10 cellular contexts compared by ENCODE assay signal in the genomic region with DNA sequence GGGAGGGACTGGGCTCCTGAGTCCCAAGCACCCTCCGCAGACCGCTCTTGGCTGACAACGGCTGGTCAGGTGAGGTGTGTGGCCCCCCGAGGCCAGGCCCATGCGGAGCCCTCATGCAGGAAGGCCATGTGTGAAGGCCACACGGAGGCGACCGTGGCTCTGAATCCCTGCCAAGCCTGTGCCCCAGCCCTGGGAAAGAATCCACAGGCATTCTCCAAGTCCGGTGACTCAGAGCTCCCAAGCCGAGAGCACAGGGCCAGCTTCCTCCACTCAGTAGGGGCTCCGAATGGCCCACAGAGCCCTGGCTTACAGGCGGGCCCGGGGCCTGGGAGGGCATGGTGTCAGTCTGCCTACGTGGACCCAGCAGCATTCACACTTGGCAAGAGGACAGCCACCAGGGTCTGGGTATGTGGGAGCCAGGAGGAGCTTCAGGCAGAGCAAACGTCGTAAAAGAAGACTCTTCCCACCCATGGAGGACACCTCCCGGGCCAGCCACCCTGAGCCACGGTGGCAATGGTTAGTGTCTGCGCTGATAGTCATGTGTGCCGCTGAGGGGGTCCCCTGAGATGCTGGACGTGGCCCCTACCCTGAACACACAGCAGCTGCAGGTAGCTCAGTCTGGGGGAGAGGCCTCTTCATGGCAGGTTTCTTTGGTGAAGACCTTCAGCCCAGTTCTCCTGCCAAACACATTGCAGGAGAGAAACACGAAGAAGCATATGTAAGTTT.
DNase-seq lines count a peak whose midpoint lies in the region; ATAC-seq, FAIRE-seq and TF ChIP-seq lines count a peak whose summit lies in the region.
"Had no signal": no experiment of that assay in that cellular context is flagged by ENCODE, and none has a peak within 500 bp of the region (broad histone marks: within the 10 kb centered on the region; RNA-seq: fewer than 3 reads in every experiment).

No MANE protein-coding gene starts in this region.

- H3K27me3 ChIP-seq in IMR-90 (ENCODE audit: control insufficient read depth, insufficient read depth, low read length) (peaks cover 11% of the 10 kb centered on the region), sigmoid colon (no peaks in the 10 kb centered on the region)

- no peaks in the 10 kb centered on the region for H3K36me3 Mint-ChIP-seq in activated T-cell treated with anti-CD3 and anti-CD28 coated beads, Interleukin-2, amount 50 U/mL, for 24 hours (ENCODE audit: low read depth)

- no peak overlapping the region for H4K91ac ChIP-seq in IMR-90 (ENCODE audit: insufficient read depth, low read depth, low read length)

- FAIRE-seq in urothelium cell line (lab: Jason Lieb, UNC): no peak

- H2AK5ac ChIP-seq in IMR-90 (ENCODE audit: low read depth, low read length): no peak overlapping the region

- TF ChIP-seq RAD21 in IMR-90 (IDR thresholded peaks at IDR 0.05; ENCODE audit: low read length): no peak

- DNase-seq in IMR-90 (peak; percentile 57), cerebellum (ENCODE audit: low spot score) (peak; percentile 69), kidney tubule cell (ENCODE audit: low spot score) (peak; percentile 74), urothelium cell line (ENCODE audit: low spot score) (peak; percentile 87), sigmoid colon (no peak)
- DNase-seq in activated T-cell treated with anti-CD3 and anti-CD28 coated beads, Interleukin-2, amount 50 U/mL, for 24 hours: no peak
- DNase-seq: NCI-H2029 treated with DMSO at 0.1 percent for 48 hours had no signal

- H3K27ac Mint-ChIP-seq in activated T-cell treated with anti-CD3 and anti-CD28 coated beads, Interleukin-2, amount 50 U/mL, for 24 hours: no peak overlapping the region
- H3K27ac Mint-ChIP-seq: activated T-helper 2 cell treated with anti-CD3 and anti-CD28 coated beads, Interferon-gamma antibody, Interleukin-2, Interleukin-4, amounts not matched to agents 10 μg/mL and 5 μg/mL and 100 μg/mL, durations not matched to agents 14 hours and 24 hours and 36 hours; T-helper 1 cell treated with Interleukin-12 subunit alpha and Interleukin-12 subunit beta and Interleukin-4 antibody, amounts not matched to agents 30 μg/mL and 1 μg/mL, for 36 hours had no signal

- no peak overlapping the region for H4K5ac ChIP-seq in IMR-90 (ENCODE audit: low read depth, low read length)

- H2AK9ac ChIP-seq in IMR-90 (replicated peaks; ENCODE audit: low read depth, low read length, poor library complexity): no peak overlapping the region

- H2AFZ ChIP-seq in IMR-90 (replicated peaks; ENCODE audit: low read length, poor library complexity): peak overlapping the region; percentile 33

- H3K79me1 ChIP-seq in IMR-90 (ENCODE audit: low read depth in 1 of 2, low read length in 2 of 2): no peaks in the 10 kb centered on the region

- no peak for TF ChIP-seq EP300 in sigmoid colon (IDR thresholded peaks at IDR 0.05)

- TF ChIP-seq POLR2A in IMR-90 (IDR thresholded peaks at IDR 0.05; ENCODE audit: low read depth, low read length): no peak
- TF ChIP-seq POLR2A in sigmoid colon (IDR thresholded peaks at IDR 0.05): no peak

- POLR2A ChIA-PET in IMR-90 (lab: Charles Lee; ENCODE audit: unreplicated experiment): no interaction called here

- H3K9me3 ChIP-seq in IMR-90 (ENCODE audit: control insufficient read depth, insufficient read depth, low read length): no peaks in the 10 kb centered on the region
- no peaks in the 10 kb centered on the region for H3K9me3 ChIP-seq in sigmoid colon

- no peak overlapping the region for H3K23ac ChIP-seq in IMR-90 (ENCODE audit: low read depth, low read length)

- BruUV-seq in IMR-90 (replicated peaks; lab: Mats Ljungman, UMichigan): no TSS peak

- no peak overlapping the region for H3K9ac ChIP-seq in IMR-90 (ENCODE audit: low read depth, low read length)

- H3K4me3 Mint-ChIP-seq in activated T-cell treated with anti-CD3 and anti-CD28 coated beads, Interleukin-2, amount 50 U/mL, for 24 hours: no peak overlapping the region
- H3K4me3 Mint-ChIP-seq: T-helper 1 cell treated with Interleukin-12 subunit alpha and Interleukin-12 subunit beta and Interleukin-4 antibody, amounts not matched to agents 30 μg/mL and 1 μg/mL, for 36 hours had no signal

- H3K4me1 ChIP-seq in IMR-90 (ENCODE audit: control insufficient read depth, insufficient read depth, low read length): peaks cover 6% of the 10 kb centered on the region
- H3K4me1 ChIP-seq in sigmoid colon: peaks cover 0 to 25% (median 10%) of the 10 kb centered on the region in 4 donors

- in situ Hi-C loops in IMR-90 (cut with MboI; ENCODE audit: low sequenced_read_pairs): no loop called here

- no peak overlapping the region for H3K4me2 ChIP-seq in IMR-90 (ENCODE audit: low read depth, low read length)

- H3K56ac ChIP-seq in IMR-90 (ENCODE audit: extremely low read depth, insufficient read depth, low read length): no peak overlapping the region

- TF ChIP-seq CTCF in IMR-90 (conservative IDR thresholded peaks at IDR 0.05; ENCODE audit: low read depth, low read length) (0 out of 2 replicates have a peak, but pooled peaks have one; percentile 10), sigmoid colon (IDR thresholded peaks at IDR 0.05) (no peak)

- no peak overlapping the region for H2BK120ac ChIP-seq in IMR-90 (ENCODE audit: low read depth, low read length)

- no peak overlapping the region for H3K4ac ChIP-seq in IMR-90 (ENCODE audit: low read depth, low read length)

- H3K9me3 Mint-ChIP-seq in activated T-cell treated with anti-CD3 and anti-CD28 coated beads, Interleukin-2, amount 50 U/mL, for 24 hours: no peaks in the 10 kb centered on the region
- H3K9me3 Mint-ChIP-seq: activated T-helper 2 cell treated with anti-CD3 and anti-CD28 coated beads, Interferon-gamma antibody, Interleukin-2, Interleukin-4, amounts not matched to agents 10 μg/mL and 5 μg/mL and 100 μg/mL, durations not matched to agents 14 hours and 24 hours and 36 hours; T-helper 1 cell treated with Interleukin-12 subunit alpha and Interleukin-12 subunit beta and Interleukin-4 antibody, amounts not matched to agents 30 μg/mL and 1 μg/mL, for 36 hours had no signal

- CTCF ChIA-PET in IMR-90 (lab: Yijun Ruan, JAX): no interaction called here

- H2BK15ac ChIP-seq in IMR-90 (ENCODE audit: low read depth, low read length): no peak overlapping the region

- WGBS in IMR-90 (ENCODE audit: extremely low coverage in 2 of 2, insufficient read length in 1 of 2), 2 experiments: 68% methylated on average over 10 of the region's 22 CpGs; no CpG with 5 or more reads in 1 of the 2 experiments
- WGBS in sigmoid colon, 2 donors: 56 to 67% methylated on average over 22 of the region's 22 CpGs

- no peaks in the 10 kb centered on the region for H4K20me1 ChIP-seq in IMR-90 (ENCODE audit: insufficient read depth, low read length)

- no peak overlapping the region for H3K18ac ChIP-seq in IMR-90 (ENCODE audit: low read depth, low read length)

- H3K27ac ChIP-seq in IMR-90 (ENCODE audit: insufficient read depth, low read length) (no peak overlapping the region), sigmoid colon (no peak overlapping the region)

- H3K36me3 ChIP-seq in IMR-90 (ENCODE audit: control insufficient read depth, insufficient read depth, low read length) (no peaks in the 10 kb centered on the region), sigmoid colon (no peaks in the 10 kb centered on the region)

- no peak overlapping the region for H3K14ac ChIP-seq in IMR-90 (replicated peaks; ENCODE audit: low read depth, low read length)

- no peak overlapping the region for H3K4me3 ChIP-seq in IMR-90 (ENCODE audit: insufficient read depth, low read depth, low read length)
- H3K4me3 ChIP-seq in sigmoid colon: no peak overlapping the region

- peaks cover 4% of the 10 kb centered on the region for H3K27me3 Mint-ChIP-seq in activated T-cell treated with anti-CD3 and anti-CD28 coated beads, Interleukin-2, amount 50 U/mL, for 24 hours

- no peak overlapping the region for H4K8ac ChIP-seq in IMR-90 (ENCODE audit: low read depth in 2 of 2, low read length in 2 of 2)

- ATAC-seq in IMR-90 (ENCODE audit: low read depth): peak; percentile 70
- ATAC-seq in GM21786 (IDR thresholded peaks at IDR 0.05; ENCODE audit: unreplicated experiment): no peak

- H3K9me1 ChIP-seq in IMR-90 (ENCODE audit: insufficient read depth, low read length): no peaks in the 10 kb centered on the region

- intact Hi-C loops in IMR-90 (cut with micrococcal nuclease): no loop called here
- intact Hi-C loops in sigmoid colon (cut with DNase I): no loop called here

- no peak overlapping the region for H2BK20ac ChIP-seq in IMR-90 (ENCODE audit: low read depth, low read length)

- peaks cover 2% of the 10 kb centered on the region for H3K4me1 Mint-ChIP-seq in activated T-cell treated with anti-CD3 and anti-CD28 coated beads, Interleukin-2, amount 50 U/mL, for 24 hours (ENCODE audit: low read depth)

- H2BK5ac ChIP-seq in IMR-90 (ENCODE audit: low read depth, low read length, poor library complexity, severe bottlenecking): no peak overlapping the region

- dilution Hi-C loops in IMR-90 (cut with HindIII; ENCODE audit: low sequenced_read_pairs, unreplicated experiment): no loop called here

TF ChIP-seq in IMR-90, 13 proteins besides CTCF, POLR2A, EP300 and RAD21:
- TF ChIP-seq MAZ (IDR thresholded peaks at IDR 0.05; ENCODE audit: borderline replicate concordance, low read depth, low read length): peak; percentile 28; the same call in 1 of the 2 replicates
- TF ChIP-seq RCOR1 (IDR thresholded peaks at IDR 0.05; ENCODE audit: insufficient replicate concordance, low read length): no peak
TF ChIP-seq in IMR-90: peak in this region for 1.

Comparison
In these comparisons a context has a peak if more than half of its experiments do, and no peak if none do; other contexts are left out.
1. DNase-seq: peak in IMR-90 (single experiment), cerebellum (single experiment), kidney tubule cell (single experiment) and urothelium cell line (single experiment); none in sigmoid colon (single experiment) and activated T-cell treated with anti-CD3 and anti-CD28 coated beads, Interleukin-2, amount 50 U/mL, for 24 hours (single experiment).